ENCODE assay signal across 1 cellular context in the genomic region with DNA sequence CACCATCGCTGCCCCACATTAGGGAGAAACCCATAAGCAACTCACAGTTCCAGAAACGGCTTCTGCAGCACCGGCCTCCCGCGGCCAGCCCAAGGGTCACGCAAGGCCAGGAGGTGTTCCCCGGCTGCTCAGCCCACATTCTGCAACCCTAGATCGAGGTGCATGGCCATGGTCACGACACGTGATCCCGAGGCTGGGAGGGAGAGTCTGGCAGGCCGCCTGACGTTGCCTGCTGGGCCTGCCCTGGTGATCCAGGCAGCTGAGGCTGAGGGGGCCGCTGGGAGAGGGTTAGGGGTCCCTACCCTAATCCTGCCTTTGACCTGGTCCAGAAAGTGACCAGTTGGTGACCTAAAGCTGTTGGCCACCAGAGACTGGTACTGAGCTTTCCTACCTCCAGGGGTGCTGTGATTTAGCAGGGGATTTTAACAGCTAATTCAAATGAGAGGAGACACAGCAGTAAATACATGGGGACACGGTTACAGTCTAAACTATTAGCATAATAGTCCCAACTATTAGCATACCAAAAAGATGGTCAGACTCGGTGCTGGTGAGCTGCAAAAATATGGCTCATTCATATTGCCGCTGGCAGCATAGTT.
A peak's percentile ranks its signal among the peaks of the same experiment; 100 is the strongest.
TF ChIP-seq lines count a peak whose summit lies in the region.

No MANE protein-coding gene starts in this region.

TF ChIP-seq in HepG2, 621 proteins besides CTCF, POLR2A, EP300 and RAD21 (continued from another document and continues in another):
- peak; percentile 99 for TF ChIP-seq THRA (CRISPR knock-in tag; IDR thresholded peaks at IDR 0.05; ENCODE audit: borderline replicate concordance)
- peak; percentile 78; the same call in 1 of the 2 replicates for TF ChIP-seq KLF12 (CRISPR knock-in tag; IDR thresholded peaks at IDR 0.05; ENCODE audit: borderline replicate concordance)
- no peak for TF ChIP-seq SMARCC2 (IDR thresholded peaks at IDR 0.05)
- TF ChIP-seq ESRRA (CRISPR knock-in tag; IDR thresholded peaks at IDR 0.05; ENCODE audit: low read depth), result peak; percentile 80
- TF ChIP-seq, protein P1, sequence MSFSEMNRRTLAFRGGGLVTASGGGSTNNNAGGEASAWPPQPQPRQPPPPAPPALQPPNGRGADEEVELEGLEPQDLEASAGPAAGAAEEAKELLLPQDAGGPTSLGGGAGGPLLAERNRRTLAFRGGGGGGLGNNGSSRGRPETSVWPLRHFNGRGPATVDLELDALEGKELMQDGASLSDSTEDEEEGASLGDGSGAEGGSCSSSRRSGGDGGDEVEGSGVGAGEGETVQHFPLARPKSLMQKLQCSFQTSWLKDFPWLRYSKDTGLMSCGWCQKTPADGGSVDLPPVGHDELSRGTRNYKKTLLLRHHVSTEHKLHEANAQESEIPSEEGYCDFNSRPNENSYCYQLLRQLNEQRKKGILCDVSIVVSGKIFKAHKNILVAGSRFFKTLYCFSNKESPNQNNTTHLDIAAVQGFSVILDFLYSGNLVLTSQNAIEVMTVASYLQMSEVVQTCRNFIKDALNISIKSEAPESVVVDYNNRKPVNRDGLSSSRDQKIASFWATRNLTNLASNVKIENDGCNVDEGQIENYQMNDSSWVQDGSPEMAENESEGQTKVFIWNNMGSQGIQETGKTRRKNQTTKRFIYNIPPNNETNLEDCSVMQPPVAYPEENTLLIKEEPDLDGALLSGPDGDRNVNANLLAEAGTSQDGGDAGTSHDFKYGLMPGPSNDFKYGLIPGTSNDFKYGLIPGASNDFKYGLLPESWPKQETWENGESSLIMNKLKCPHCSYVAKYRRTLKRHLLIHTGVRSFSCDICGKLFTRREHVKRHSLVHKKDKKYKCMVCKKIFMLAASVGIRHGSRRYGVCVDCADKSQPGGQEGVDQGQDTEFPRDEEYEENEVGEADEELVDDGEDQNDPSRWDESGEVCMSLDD (CRISPR knock-in tag; IDR thresholded peaks at IDR 0.05; ENCODE audit: borderline replicate concordance), result no peak
- peak; percentile 76 for TF ChIP-seq HDAC2 (CRISPR knock-in tag; IDR thresholded peaks at IDR 0.05)
- TF ChIP-seq, protein P2, sequence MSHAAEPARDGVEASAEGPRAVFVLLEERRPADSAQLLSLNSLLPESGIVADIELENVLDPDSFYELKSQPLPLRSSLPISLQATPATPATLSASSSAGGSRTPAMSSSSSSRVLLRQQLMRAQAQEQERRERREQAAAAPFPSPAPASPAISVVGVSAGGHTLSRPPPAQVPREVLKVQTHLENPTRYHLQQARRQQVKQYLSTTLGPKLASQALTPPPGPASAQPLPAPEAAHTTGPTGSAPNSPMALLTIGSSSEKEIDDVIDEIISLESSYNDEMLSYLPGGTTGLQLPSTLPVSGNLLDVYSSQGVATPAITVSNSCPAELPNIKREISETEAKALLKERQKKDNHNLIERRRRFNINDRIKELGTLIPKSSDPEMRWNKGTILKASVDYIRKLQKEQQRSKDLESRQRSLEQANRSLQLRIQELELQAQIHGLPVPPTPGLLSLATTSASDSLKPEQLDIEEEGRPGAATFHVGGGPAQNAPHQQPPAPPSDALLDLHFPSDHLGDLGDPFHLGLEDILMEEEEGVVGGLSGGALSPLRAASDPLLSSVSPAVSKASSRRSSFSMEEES (CRISPR knock-in tag; IDR thresholded peaks at IDR 0.05), result peak; percentile 90
- TF ChIP-seq MXI1 (IDR thresholded peaks at IDR 0.05; ENCODE audit: borderline replicate concordance, low read depth, low read length), result peak; percentile 35; the same call in 1 of the 3 replicates
- TF ChIP-seq E2F2 (CRISPR knock-in tag; IDR thresholded peaks at IDR 0.05; ENCODE audit: borderline replicate concordance), result no peak
- no peak for TF ChIP-seq ZNF326 (CRISPR knock-in tag; IDR thresholded peaks at IDR 0.05; ENCODE audit: borderline replicate concordance)
- TF ChIP-seq BRCA1 (CRISPR knock-in tag; IDR thresholded peaks at IDR 0.05), result 0 out of 2 replicates have a peak, but pooled peaks have one; percentile 49
- no peak for TF ChIP-seq ZNF234 (CRISPR knock-in tag; conservative IDR thresholded peaks at IDR 0.05)
- peak; percentile 63; the same call in 1 of the 2 replicates for TF ChIP-seq ZBTB7A (CRISPR knock-in tag; IDR thresholded peaks at IDR 0.05)
- TF ChIP-seq TCF7 (IDR thresholded peaks at IDR 0.05; ENCODE audit: low read depth), result no peak
- peak; percentile 41 to 85; a peak in 3 of 4 replicates for TF ChIP-seq NR2F1 (CRISPR knock-in tag; IDR thresholded peaks at IDR 0.05)
- no peak for TF ChIP-seq TBP (CRISPR knock-in tag; IDR thresholded peaks at IDR 0.05)
- no peak for TF ChIP-seq KMT2B (CRISPR knock-in tag; IDR thresholded peaks at IDR 0.05)
- TF ChIP-seq NFE2 (CRISPR knock-in tag; IDR thresholded peaks at IDR 0.05), result no peak
- TF ChIP-seq GTF3A (CRISPR knock-in tag; conservative IDR thresholded peaks at IDR 0.05), result no peak
- peak; percentile 71; the same call in 1 of the 2 replicates for TF ChIP-seq ZNF441 (CRISPR knock-in tag; IDR thresholded peaks at IDR 0.05; ENCODE audit: borderline replicate concordance)
- TF ChIP-seq, protein P3, sequence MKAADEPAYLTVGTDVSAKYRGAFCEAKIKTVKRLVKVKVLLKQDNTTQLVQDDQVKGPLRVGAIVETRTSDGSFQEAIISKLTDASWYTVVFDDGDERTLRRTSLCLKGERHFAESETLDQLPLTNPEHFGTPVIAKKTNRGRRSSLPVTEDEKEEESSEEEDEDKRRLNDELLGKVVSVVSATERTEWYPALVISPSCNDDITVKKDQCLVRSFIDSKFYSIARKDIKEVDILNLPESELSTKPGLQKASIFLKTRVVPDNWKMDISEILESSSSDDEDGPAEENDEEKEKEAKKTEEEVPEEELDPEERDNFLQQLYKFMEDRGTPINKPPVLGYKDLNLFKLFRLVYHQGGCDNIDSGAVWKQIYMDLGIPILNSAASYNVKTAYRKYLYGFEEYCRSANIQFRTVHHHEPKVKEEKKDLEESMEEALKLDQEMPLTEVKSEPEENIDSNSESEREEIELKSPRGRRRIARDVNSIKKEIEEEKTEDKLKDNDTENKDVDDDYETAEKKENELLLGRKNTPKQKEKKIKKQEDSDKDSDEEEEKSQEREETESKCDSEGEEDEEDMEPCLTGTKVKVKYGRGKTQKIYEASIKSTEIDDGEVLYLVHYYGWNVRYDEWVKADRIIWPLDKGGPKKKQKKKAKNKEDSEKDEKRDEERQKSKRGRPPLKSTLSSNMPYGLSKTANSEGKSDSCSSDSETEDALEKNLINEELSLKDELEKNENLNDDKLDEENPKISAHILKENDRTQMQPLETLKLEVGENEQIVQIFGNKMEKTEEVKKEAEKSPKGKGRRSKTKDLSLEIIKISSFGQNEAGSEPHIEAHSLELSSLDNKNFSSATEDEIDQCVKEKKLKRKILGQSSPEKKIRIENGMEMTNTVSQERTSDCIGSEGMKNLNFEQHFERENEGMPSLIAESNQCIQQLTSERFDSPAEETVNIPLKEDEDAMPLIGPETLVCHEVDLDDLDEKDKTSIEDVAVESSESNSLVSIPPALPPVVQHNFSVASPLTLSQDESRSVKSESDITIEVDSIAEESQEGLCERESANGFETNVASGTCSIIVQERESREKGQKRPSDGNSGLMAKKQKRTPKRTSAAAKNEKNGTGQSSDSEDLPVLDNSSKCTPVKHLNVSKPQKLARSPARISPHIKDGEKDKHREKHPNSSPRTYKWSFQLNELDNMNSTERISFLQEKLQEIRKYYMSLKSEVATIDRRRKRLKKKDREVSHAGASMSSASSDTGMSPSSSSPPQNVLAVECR (CRISPR knock-in tag; IDR thresholded peaks at IDR 0.05; ENCODE audit: borderline replicate concordance), result peak; percentile 72; the same call in 1 of the 2 replicates
- TF ChIP-seq, protein P4, sequence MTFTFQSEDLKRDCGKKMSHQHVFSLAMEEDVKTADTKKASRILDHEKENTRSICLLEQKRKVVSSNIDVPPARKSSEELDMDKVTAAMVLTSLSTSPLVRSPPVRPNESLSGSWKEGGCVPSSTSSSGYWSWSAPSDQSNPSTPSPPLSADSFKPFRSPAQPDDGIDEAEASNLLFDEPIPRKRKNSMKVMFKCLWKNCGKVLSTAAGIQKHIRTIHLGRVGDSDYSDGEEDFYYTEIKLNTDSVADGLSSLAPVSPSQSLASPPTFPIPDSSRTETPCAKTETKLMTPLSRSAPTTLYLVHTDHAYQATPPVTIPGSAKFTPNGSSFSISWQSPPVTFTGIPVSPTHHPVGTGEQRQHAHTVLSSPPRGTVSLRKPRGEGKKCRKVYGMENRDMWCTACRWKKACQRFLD (CRISPR knock-in tag; IDR thresholded peaks at IDR 0.05; ENCODE audit: borderline replicate concordance), result no peak
- TF ChIP-seq ZNF781 (CRISPR knock-in tag; IDR thresholded peaks at IDR 0.05; ENCODE audit: borderline replicate concordance, not compliant biosample characterization), result peak; percentile 32
- no peak for TF ChIP-seq HOXA7 (CRISPR knock-in tag; IDR thresholded peaks at IDR 0.05)
- peak; percentile 44 for TF ChIP-seq SP5 (CRISPR knock-in tag; IDR thresholded peaks at IDR 0.05; ENCODE audit: borderline replicate concordance, low read depth)
- no peak for TF ChIP-seq MAFF (IDR thresholded peaks at IDR 0.05; ENCODE audit: low read depth, low read length)
- TF ChIP-seq KDM5A (IDR thresholded peaks at IDR 0.05; ENCODE audit: borderline replicate concordance, low read length), result no peak
- no peak for TF ChIP-seq ZFP36L2 (CRISPR knock-in tag; IDR thresholded peaks at IDR 0.05)
- no peak for TF ChIP-seq ZBTB1 (CRISPR knock-in tag; IDR thresholded peaks at IDR 0.05; ENCODE audit: borderline replicate concordance)
- no peak for TF ChIP-seq ZFYVE20 (CRISPR knock-in tag; IDR thresholded peaks at IDR 0.05; ENCODE audit: borderline replicate concordance, low read depth)
- no peak for TF ChIP-seq SOX6 (IDR thresholded peaks at IDR 0.05)
- TF ChIP-seq SOX6 (CRISPR knock-in tag; IDR thresholded peaks at IDR 0.05), result peak; percentile 62; the same call in 1 of the 2 replicates
- TF ChIP-seq ZBTB25 (CRISPR knock-in tag; IDR thresholded peaks at IDR 0.05), result 0 out of 2 replicates have a peak, but pooled peaks have one; percentile 50
- TF ChIP-seq ZNF543 (CRISPR knock-in tag; IDR thresholded peaks at IDR 0.05), result no peak
- TF ChIP-seq POLR2AphosphoS2 (IDR thresholded peaks at IDR 0.05; ENCODE audit: low read depth, low read length), result no peak
- no peak for TF ChIP-seq SNAI1 (CRISPR knock-in tag; IDR thresholded peaks at IDR 0.05; ENCODE audit: borderline replicate concordance)
- no peak for TF ChIP-seq TEAD2 (CRISPR knock-in tag; IDR thresholded peaks at IDR 0.05)
- peak; percentile 71; the same call in 1 of the 2 replicates for TF ChIP-seq ZNF784 (CRISPR knock-in tag; IDR thresholded peaks at IDR 0.05; ENCODE audit: borderline replicate concordance)
- TF ChIP-seq ZEB1 (IDR thresholded peaks at IDR 0.05; ENCODE audit: insufficient replicate concordance, low read depth), result no peak
- no peak for TF ChIP-seq NR2C2 (CRISPR knock-in tag; IDR thresholded peaks at IDR 0.05; ENCODE audit: borderline replicate concordance)
- no peak for TF ChIP-seq ADNP (CRISPR knock-in tag; IDR thresholded peaks at IDR 0.05)
- no peak for TF ChIP-seq ZNF275 (CRISPR knock-in tag; IDR thresholded peaks at IDR 0.05; ENCODE audit: borderline replicate concordance)
- no peak; the same call in 1 of the 2 replicates for TF ChIP-seq ZNF136 (CRISPR knock-in tag; IDR thresholded peaks at IDR 0.05; ENCODE audit: low read depth)
- TF ChIP-seq DNMT1 (CRISPR knock-in tag; IDR thresholded peaks at IDR 0.05), result 0 out of 2 replicates have a peak, but pooled peaks have one; percentile 13
- TF ChIP-seq ZNF33A (CRISPR knock-in tag; IDR thresholded peaks at IDR 0.05; ENCODE audit: borderline replicate concordance), result no peak
- peak; percentile 51; the same call in 1 of the 2 replicates for TF ChIP-seq ZNF331 (CRISPR knock-in tag; IDR thresholded peaks at IDR 0.05)
- TF ChIP-seq CREM (IDR thresholded peaks at IDR 0.05), result no peak
- TF ChIP-seq CREM (CRISPR knock-in tag; IDR thresholded peaks at IDR 0.05), result no peak
- TF ChIP-seq ZNF766 (CRISPR knock-in tag; IDR thresholded peaks at IDR 0.05; ENCODE audit: borderline replicate concordance), result no peak
- TF ChIP-seq WIZ (CRISPR knock-in tag; IDR thresholded peaks at IDR 0.05), result no peak; the same call in 1 of the 2 replicates
